Comparison of ENCODE assay signal across 22 cellular contexts in genomic region chr12:119363037-119363436, GRCh38. TPM values are rescaled to one million over a fixed set of nuclear protein-coding genes. Genes with fewer than 3 reads are reported as not detected.
A peak's percentile ranks its signal among the peaks of the same experiment; 100 is the strongest.
DNase-seq lines count a peak whose midpoint lies in the region; ATAC-seq, FAIRE-seq and TF ChIP-seq lines count a peak whose summit lies in the region.
"Had no signal": no experiment of that assay in that cellular context is flagged by ENCODE, and none has a peak within 500 bp of the region (broad histone marks: within the 10 kb centered on the region; RNA-seq: fewer than 3 reads in every experiment).

No MANE protein-coding gene starts in this region.

- H3K4me3 ChIP-seq in epithelial cell of esophagus (ENCODE audit: low read length) (no peak overlapping the region), pancreas (no peak overlapping the region)

- H3K36me3 Mint-ChIP-seq in activated CD8-positive, alpha-beta T cell treated with anti-CD3 and anti-CD28 coated beads, Interleukin-2, amount 10 ng/mL, durations not matched to agents 7 days and 5 days (ENCODE audit: low read depth), result no peaks in the 10 kb centered on the region

- H3K27ac ChIP-seq in pancreas, result no peak overlapping the region

- H3K4me1 ChIP-seq in pancreas, result no peaks in the 10 kb centered on the region

- no peaks in the 10 kb centered on the region for H3K9me3 Mint-ChIP-seq in activated CD8-positive, alpha-beta T cell treated with anti-CD3 and anti-CD28 coated beads, Interleukin-2, amount 10 ng/mL, durations not matched to agents 7 days and 5 days (ENCODE audit: insufficient read depth)

- peaks cover 0 to 4% (median 0%) of the 10 kb centered on the region in 4 donors for H3K27me3 ChIP-seq in pancreas

- POLR2A ChIA-PET in activated CD8-positive, alpha-beta T cell treated with anti-CD3 and anti-CD28 coated beads, Interleukin-2, amount 10 ng/mL, durations not matched to agents 7 days and 5 days (lab: Charles Lee), result no interaction called here

- no peaks in the 10 kb centered on the region for H3K36me3 ChIP-seq in pancreas

- no peak overlapping the region for H3K4me3 Mint-ChIP-seq in activated CD8-positive, alpha-beta T cell treated with anti-CD3 and anti-CD28 coated beads, Interleukin-2, amount 10 ng/mL, durations not matched to agents 7 days and 5 days

- CTCF ChIA-PET in activated CD8-positive, alpha-beta T cell treated with anti-CD3 and anti-CD28 coated beads, Interleukin-2, amount 10 ng/mL, durations not matched to agents 7 days and 5 days (lab: Charles Lee), result no interaction called here

- intact Hi-C loops in pancreas (cut with DNase I), result no loop called here

- peaks cover 2% of the 10 kb centered on the region for H3K27me3 Mint-ChIP-seq in activated CD8-positive, alpha-beta T cell treated with anti-CD3 and anti-CD28 coated beads, Interleukin-2, amount 10 ng/mL, durations not matched to agents 7 days and 5 days (ENCODE audit: low read depth)

- WGBS in pancreas, 2 donors, result 83% methylated on average over 4 of the region's 4 CpGs

- no peaks in the 10 kb centered on the region for H3K9me3 ChIP-seq in pancreas

- no peak for ATAC-seq in pancreas
- ATAC-seq in activated CD8-positive, alpha-beta T cell treated with anti-CD3 and anti-CD28 coated beads, Interleukin-2, amount 10 ng/mL, durations not matched to agents 7 days and 5 days, result no peak
- no peak for ATAC-seq in GM18867 (IDR thresholded peaks at IDR 0.05; ENCODE audit: unreplicated experiment)
- ATAC-seq: HCT116, PC-3 had no signal

- TF ChIP-seq CTCF in epithelial cell of esophagus (IDR thresholded peaks at IDR 0.05; ENCODE audit: insufficient read depth, low read depth, low read length, missing control alignments) (no peak), pancreas (IDR thresholded peaks at IDR 0.05) (no peak)

- no peaks in the 10 kb centered on the region for H3K4me1 Mint-ChIP-seq in activated CD8-positive, alpha-beta T cell treated with anti-CD3 and anti-CD28 coated beads, Interleukin-2, amount 10 ng/mL, durations not matched to agents 7 days and 5 days (ENCODE audit: low read depth)

- H3K27ac Mint-ChIP-seq in activated CD8-positive, alpha-beta T cell treated with anti-CD3 and anti-CD28 coated beads, Interleukin-2, amount 10 ng/mL, durations not matched to agents 7 days and 5 days, result no peak overlapping the region

- DNase-seq in NCI-H2196 (lab: John Stamatoyannopoulos, UW; ENCODE audit: unreplicated experiment) (peak; percentile 4), NCI-H2196 treated with DMSO at 0.1 percent for 48 hours (lab: John Stamatoyannopoulos, UW; ENCODE audit: unreplicated experiment) (no peak), NCI-H345 treated with DMSO at 0.1 percent for 48 hours (lab: John Stamatoyannopoulos, UW; ENCODE audit: unreplicated experiment) (peak; percentile 65), epithelial cell of esophagus (ENCODE audit: low read depth) (peak; percentile 5), pancreas (no peak), RKO (ENCODE audit: low spot score) (no peak)
- no peak for DNase-seq in activated CD8-positive, alpha-beta T cell treated with anti-CD3 and anti-CD28 coated beads, Interleukin-2, amount 10 ng/mL, durations not matched to agents 7 days and 5 days
- DNase-seq: 8988T, COR-L47, DMS 273 treated with DMSO at 0.1 percent for 48 hours, GDM1, MM.1S, NCI-H1092, NCI-H2171, NCI-H510A, NCI-H82, PC-3 had no signal

- FAIRE-seq in pancreas (lab: Jason Lieb, UNC), result no peak

RNA-seq across cellular contexts. Expression of gene CCDC60, which starts 28.5 kb away (rescaled TPM):
- not detected for total RNA-seq in pancreas
- polyA plus RNA-seq in pancreas, result not detected
- total RNA-seq in activated CD8-positive, alpha-beta T cell treated with anti-CD3 and anti-CD28 coated beads, Interleukin-2, amount 10 ng/mL, durations not matched to agents 7 days and 5 days, result not detected
- total RNA-seq: Daoy, LHCN-M2, PC-3 had no signal
- polyA plus RNA-seq: AG04450 had no signal

Comparison
In these comparisons a context has a peak if more than half of its experiments do, and no peak if none do; other contexts are left out.
1. DNase-seq: peak in NCI-H2196 (single experiment), NCI-H345 treated with DMSO at 0.1 percent for 48 hours (single experiment) and epithelial cell of esophagus (single experiment); none in NCI-H2196 treated with DMSO at 0.1 percent for 48 hours (single experiment), pancreas (0 of 6), activated CD8-positive, alpha-beta T cell treated with anti-CD3 and anti-CD28 coated beads, Interleukin-2, amount 10 ng/mL, durations not matched to agents 7 days and 5 days (single experiment) and RKO (single experiment).